Comparison of ENCODE assay signal across 19 cellular contexts in the genomic region with DNA sequence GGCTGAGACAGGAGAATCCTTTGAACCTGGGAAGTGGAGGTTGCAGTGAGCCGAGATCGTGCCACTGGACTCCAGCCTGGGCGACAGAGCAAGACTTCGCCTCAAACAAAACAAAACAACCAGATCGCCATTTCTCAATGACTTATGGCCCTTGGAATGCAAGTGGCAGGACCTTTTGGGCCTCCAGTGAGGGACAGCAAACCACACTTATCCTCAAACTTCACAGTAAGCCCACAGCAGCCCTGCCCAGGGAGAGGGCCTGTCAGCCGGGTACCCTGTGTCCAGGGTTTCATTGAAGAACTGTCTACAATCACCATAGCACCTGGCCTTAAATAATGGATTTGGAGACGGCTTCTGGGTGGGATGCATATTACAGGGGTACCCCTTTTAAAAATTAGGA. TPM values are rescaled to one million over a fixed set of nuclear protein-coding genes. Genes with fewer than 3 reads are reported as not detected.
DNase-seq lines count a peak whose midpoint lies in the region; ATAC-seq, FAIRE-seq and TF ChIP-seq lines count a peak whose summit lies in the region.
"Had no signal": no experiment of that assay in that cellular context is flagged by ENCODE, and none has a peak within 500 bp of the region (broad histone marks: within the 10 kb centered on the region; RNA-seq: fewer than 3 reads in every experiment).

No MANE protein-coding gene starts in this region.

- peaks cover 16 to 28% of the 10 kb centered on the region in 2 donors for H3K36me3 ChIP-seq in kidney (ENCODE audit: control insufficient read depth in 1 of 2, insufficient read depth in 2 of 2, low read length in 2 of 2)

- no peak for ATAC-seq in stimulated activated effector memory CD8-positive, alpha-beta T cell treated with anti-CD3 and anti-CD28 coated beads, Interleukin-12 subunit alpha, Interleukin-12 subunit beta, amount 100 ng/mL, for 72 hours
- no peak for ATAC-seq in activated CD8-positive, alpha-beta T cell treated with anti-CD3 and anti-CD28 coated beads, Interleukin-2, amount 10 ng/mL, durations not matched to agents 7 days and 5 days
- ATAC-seq in GM21737 (IDR thresholded peaks at IDR 0.05; ENCODE audit: unreplicated experiment): no peak
- ATAC-seq: activated CD4-positive, alpha-beta T cell treated with anti-CD3 and anti-CD28 coated beads for 36 hours; left ventricle myocardium superior had no signal

- no peak overlapping the region for H3K4me3 ChIP-seq in kidney (ENCODE audit: low read length in 2 of 2)
- H3K4me3 ChIP-seq: sigmoid colon, tibial nerve had no signal

- no peaks in the 10 kb centered on the region for H3K4me1 Mint-ChIP-seq in stimulated activated effector memory CD8-positive, alpha-beta T cell treated with anti-CD3 and anti-CD28 coated beads, Interleukin-12 subunit alpha, Interleukin-12 subunit beta, amount 100 ng/mL, for 72 hours
- H3K4me1 Mint-ChIP-seq in activated CD8-positive, alpha-beta T cell treated with anti-CD3 and anti-CD28 coated beads, Interleukin-2, amount 10 ng/mL, durations not matched to agents 7 days and 5 days (ENCODE audit: low read depth): peaks cover 10% of the 10 kb centered on the region

- no peaks in the 10 kb centered on the region for H3K27me3 Mint-ChIP-seq in activated CD8-positive, alpha-beta T cell treated with anti-CD3 and anti-CD28 coated beads, Interleukin-2, amount 10 ng/mL, durations not matched to agents 7 days and 5 days (ENCODE audit: low read depth)
- H3K27me3 Mint-ChIP-seq: activated CD4-positive, alpha-beta T cell treated with anti-CD3 and anti-CD28 coated beads for 36 hours; stimulated activated naive CD8-positive, alpha-beta T cell treated with anti-CD3 and anti-CD28 coated beads, Interleukin-15, Interleukin-2, amounts not matched to agents 100 ng/mL and 50 ng/mL, for 24 hours had no signal

- no peak for TF ChIP-seq POLR2A in H54 (IDR thresholded peaks at IDR 0.05; ENCODE audit: low read depth, low read length)

- no peak overlapping the region for H3K4me3 Mint-ChIP-seq in stimulated activated effector memory CD8-positive, alpha-beta T cell treated with anti-CD3 and anti-CD28 coated beads, Interleukin-12 subunit alpha, Interleukin-12 subunit beta, amount 100 ng/mL, for 72 hours
- no peak overlapping the region for H3K4me3 Mint-ChIP-seq in activated CD8-positive, alpha-beta T cell treated with anti-CD3 and anti-CD28 coated beads, Interleukin-2, amount 10 ng/mL, durations not matched to agents 7 days and 5 days
- H3K4me3 Mint-ChIP-seq: activated CD4-positive, alpha-beta T cell treated with anti-CD3 and anti-CD28 coated beads for 36 hours; H9; stimulated activated naive CD8-positive, alpha-beta T cell treated with anti-CD3 and anti-CD28 coated beads, Interleukin-15, Interleukin-2, amounts not matched to agents 100 ng/mL and 50 ng/mL, for 24 hours had no signal

- POLR2A ChIA-PET in activated CD8-positive, alpha-beta T cell treated with anti-CD3 and anti-CD28 coated beads, Interleukin-2, amount 10 ng/mL, durations not matched to agents 7 days and 5 days (lab: Charles Lee): no interaction called here

- intact Hi-C loops in kidney (cut with DNase I): no loop called here

- no peak overlapping the region for H3K27ac ChIP-seq in kidney (ENCODE audit: low read depth in 2 of 2, low read length in 2 of 2)
- H3K27ac ChIP-seq: sigmoid colon, tibial nerve had no signal

- peaks cover 2 to 4% of the 10 kb centered on the region in 2 donors for H3K4me1 ChIP-seq in kidney (ENCODE audit: control insufficient read depth in 1 of 2, insufficient read depth in 1 of 2, low read depth in 1 of 2, low read length in 2 of 2)
- H3K4me1 ChIP-seq: BE2C, Caco-2 had no signal

- H3K36me3 Mint-ChIP-seq in stimulated activated effector memory CD8-positive, alpha-beta T cell treated with anti-CD3 and anti-CD28 coated beads, Interleukin-12 subunit alpha, Interleukin-12 subunit beta, amount 100 ng/mL, for 72 hours: peaks cover 85% of the 10 kb centered on the region
- H3K36me3 Mint-ChIP-seq in activated CD8-positive, alpha-beta T cell treated with anti-CD3 and anti-CD28 coated beads, Interleukin-2, amount 10 ng/mL, durations not matched to agents 7 days and 5 days (ENCODE audit: low read depth): peaks cover 33% of the 10 kb centered on the region

- CTCF ChIA-PET in activated CD8-positive, alpha-beta T cell treated with anti-CD3 and anti-CD28 coated beads, Interleukin-2, amount 10 ng/mL, durations not matched to agents 7 days and 5 days (lab: Charles Lee): interaction anchor here (17.5 kb wide), 1 partner anchor 28 kb away, joined by 736 read pairs; a partner anchor contains a TSS

- TF ChIP-seq CTCF in kidney (IDR thresholded peaks at IDR 0.05; ENCODE audit: borderline replicate concordance, extremely low read depth, insufficient read depth): no peak

- no peaks in the 10 kb centered on the region for H3K9me3 ChIP-seq in kidney (ENCODE audit: control insufficient read depth in 1 of 2, low read length in 2 of 2)
- H3K9me3 ChIP-seq: BE2C, Caco-2, sigmoid colon, tibial nerve had no signal

- DNase-seq in H54 (ENCODE audit: insufficient read length, low spot score): peak; percentile 52
- DNase-seq in RPMI7951 (ENCODE audit: low read depth): peak; percentile 33
- peak; percentile 24 for DNase-seq in kidney
- DNase-seq in stimulated activated effector memory CD8-positive, alpha-beta T cell treated with anti-CD3 and anti-CD28 coated beads, Interleukin-12 subunit alpha, Interleukin-12 subunit beta, amount 100 ng/mL, for 72 hours (ENCODE audit: low spot score in 2 of 2): no peak
- DNase-seq in NCI-H1417 treated with DMSO at 0.1 percent for 48 hours (lab: John Stamatoyannopoulos, UW): no peak
- DNase-seq in activated CD8-positive, alpha-beta T cell treated with anti-CD3 and anti-CD28 coated beads, Interleukin-2, amount 10 ng/mL, durations not matched to agents 7 days and 5 days: no peak
- DNase-seq: activated CD4-positive, alpha-beta T cell treated with anti-CD3 and anti-CD28 coated beads for 36 hours; BE2C; Caco-2; effector CD4-positive, alpha-beta T cell; H9; left ventricle myocardium superior; NCI-H1930; NCI-H510A; occipital lobe; sigmoid colon had no signal

- no peak overlapping the region for H3K9ac ChIP-seq in kidney (ENCODE audit: low read length in 2 of 2)

- no peaks in the 10 kb centered on the region for H3K9me3 Mint-ChIP-seq in stimulated activated effector memory CD8-positive, alpha-beta T cell treated with anti-CD3 and anti-CD28 coated beads, Interleukin-12 subunit alpha, Interleukin-12 subunit beta, amount 100 ng/mL, for 72 hours
- no peaks in the 10 kb centered on the region for H3K9me3 Mint-ChIP-seq in activated CD8-positive, alpha-beta T cell treated with anti-CD3 and anti-CD28 coated beads, Interleukin-2, amount 10 ng/mL, durations not matched to agents 7 days and 5 days (ENCODE audit: insufficient read depth)
- H3K9me3 Mint-ChIP-seq: H9; stimulated activated naive CD8-positive, alpha-beta T cell treated with anti-CD3 and anti-CD28 coated beads, Interleukin-15, Interleukin-2, amounts not matched to agents 100 ng/mL and 50 ng/mL, for 24 hours had no signal

- H3K27ac Mint-ChIP-seq in stimulated activated effector memory CD8-positive, alpha-beta T cell treated with anti-CD3 and anti-CD28 coated beads, Interleukin-12 subunit alpha, Interleukin-12 subunit beta, amount 100 ng/mL, for 72 hours: peak overlapping the region; percentile 15
- H3K27ac Mint-ChIP-seq in activated CD8-positive, alpha-beta T cell treated with anti-CD3 and anti-CD28 coated beads, Interleukin-2, amount 10 ng/mL, durations not matched to agents 7 days and 5 days: no peak overlapping the region
- H3K27ac Mint-ChIP-seq: activated CD4-positive, alpha-beta T cell treated with anti-CD3 and anti-CD28 coated beads for 36 hours; stimulated activated naive CD8-positive, alpha-beta T cell treated with anti-CD3 and anti-CD28 coated beads, Interleukin-15, Interleukin-2, amounts not matched to agents 100 ng/mL and 50 ng/mL, for 24 hours had no signal

- no peak for FAIRE-seq in H54 (lab: Jason Lieb, UNC)
- no peak for FAIRE-seq in kidney (lab: Jason Lieb, UNC)

RNA-seq across cellular contexts. Expression of a gene that starts 11.7 kb away (rescaled TPM):
- total RNA-seq in RPMI7951 (2014; rRNA removed; shearing (Covaris generic)): 21.2 and 25.5 TPM in 2 replicates
- 118 TPM for total RNA-seq in kidney
- polyA plus RNA-seq in kidney (ENCODE audit: insufficient read depth, low read depth, low replicate concordance): 53.4 TPM
- 10 to 100 TPM; 66.0 to 78.4 TPM for total RNA-seq in activated CD8-positive, alpha-beta T cell treated with anti-CD3 and anti-CD28 coated beads, Interleukin-2, amount 10 ng/mL, durations not matched to agents 7 days and 5 days

RNA-seq across cellular contexts. Expression of a gene that starts 26.9 kb away (rescaled TPM):
- 0.24 and 0.68 TPM in 2 replicates for total RNA-seq in RPMI7951 (2014; rRNA removed; shearing (Covaris generic))
- 20.6 TPM for total RNA-seq in kidney
- 4.7 TPM for polyA plus RNA-seq in kidney (ENCODE audit: insufficient read depth, low read depth, low replicate concordance)
- 1 to 10 TPM; 4.8 to 5.0 TPM for total RNA-seq in activated CD8-positive, alpha-beta T cell treated with anti-CD3 and anti-CD28 coated beads, Interleukin-2, amount 10 ng/mL, durations not matched to agents 7 days and 5 days

RNA-seq across cellular contexts. Expression of a gene that starts 29.5 kb away (rescaled TPM):
- 3.2 and 8.7 TPM in 2 replicates for total RNA-seq in RPMI7951 (2014; rRNA removed; shearing (Covaris generic))
- total RNA-seq in kidney: 25.3 TPM
- polyA plus RNA-seq in kidney (ENCODE audit: insufficient read depth, low read depth, low replicate concordance): 30.0 TPM
- total RNA-seq in activated CD8-positive, alpha-beta T cell treated with anti-CD3 and anti-CD28 coated beads, Interleukin-2, amount 10 ng/mL, durations not matched to agents 7 days and 5 days: 1 to 10 TPM; 2.8 to 3.0 TPM
- total RNA-seq: occipital lobe had no signal

RNA-seq across cellular contexts. Expression of a gene that starts 35.7 kb away (rescaled TPM):
- 632 and 764 TPM in 2 replicates for total RNA-seq in RPMI7951 (2014; rRNA removed; shearing (Covaris generic))
- 1,188 TPM for total RNA-seq in kidney
- 1,159 TPM for polyA plus RNA-seq in kidney (ENCODE audit: insufficient read depth, low read depth, low replicate concordance)
- total RNA-seq in activated CD8-positive, alpha-beta T cell treated with anti-CD3 and anti-CD28 coated beads, Interleukin-2, amount 10 ng/mL, durations not matched to agents 7 days and 5 days: 1,000 to 10,000 TPM; 1,988 to 2,040 TPM

RNA-seq across cellular contexts. Expression of a gene that starts 37.8 kb away (rescaled TPM):
- total RNA-seq in RPMI7951 (2014; rRNA removed; shearing (Covaris generic)): 176 and 202 TPM in 2 replicates
- 119 TPM for total RNA-seq in kidney
- 128 TPM for polyA plus RNA-seq in kidney (ENCODE audit: insufficient read depth, low read depth, low replicate concordance)
- 10 to 100 TPM in 1 of 2 experiments, 1 to 10 TPM in 1; 10.0 to 12.7 TPM for total RNA-seq in activated CD8-positive, alpha-beta T cell treated with anti-CD3 and anti-CD28 coated beads, Interleukin-2, amount 10 ng/mL, durations not matched to agents 7 days and 5 days

Comparison
In these comparisons a context has a peak if more than half of its experiments do, and no peak if none do; other contexts are left out.
1. DNase-seq: peak in H54 (single experiment), RPMI7951 (single experiment) and kidney (single experiment); none in stimulated activated effector memory CD8-positive, alpha-beta T cell treated with anti-CD3 and anti-CD28 coated beads, Interleukin-12 subunit alpha, Interleukin-12 subunit beta, amount 100 ng/mL, for 72 hours (0 of 2), NCI-H1417 treated with DMSO at 0.1 percent for 48 hours (single experiment) and activated CD8-positive, alpha-beta T cell treated with anti-CD3 and anti-CD28 coated beads, Interleukin-2, amount 10 ng/mL, durations not matched to agents 7 days and 5 days (single experiment).